Comparison of ENCODE assay signal across 1 cellular context in the genomic region with DNA sequence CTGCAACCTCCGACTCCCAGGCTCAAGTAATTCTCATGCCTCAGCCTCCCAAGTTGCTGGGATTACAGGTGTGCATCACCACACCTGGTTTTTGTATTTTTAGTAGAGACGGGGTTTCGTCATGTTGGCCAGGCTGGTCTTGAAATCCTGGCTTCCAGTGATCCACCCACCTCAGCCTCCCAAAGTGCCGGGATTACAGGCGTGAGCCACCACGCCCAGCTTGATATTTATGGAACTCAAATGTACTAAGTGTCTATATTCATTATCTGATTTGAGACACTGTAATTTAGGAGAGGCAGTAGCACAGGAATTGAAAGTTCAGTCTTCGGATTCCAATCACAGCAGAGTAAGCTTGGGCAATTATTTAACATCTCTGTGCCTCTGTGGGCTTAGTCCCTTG.
A peak's percentile ranks its signal among the peaks of the same experiment; 100 is the strongest.
TF ChIP-seq lines count a peak whose summit lies in the region.

No MANE protein-coding gene starts in this region.

TF ChIP-seq in HepG2, 621 proteins besides CTCF, POLR2A, EP300 and RAD21:
- peak; percentile 22; the same call in 1 of the 2 replicates for TF ChIP-seq ZNF460 (CRISPR knock-in tag; IDR thresholded peaks at IDR 0.05; ENCODE audit: borderline replicate concordance)
- TF ChIP-seq ZNF670 (CRISPR knock-in tag; IDR thresholded peaks at IDR 0.05; ENCODE audit: borderline replicate concordance) = 0 out of 2 replicates have a peak, but pooled peaks have one; percentile 33
- 0 out of 2 replicates have a peak, but pooled peaks have one; percentile 4 for TF ChIP-seq ZFX (CRISPR knock-in tag; IDR thresholded peaks at IDR 0.05; ENCODE audit: low read depth)
